In genomic region chr1:156019946-156020292, GRCh38 we compare ENCODE assay signal across 8 cellular contexts. TPM values are rescaled to one million over a fixed set of nuclear protein-coding genes. Genes with fewer than 3 reads are reported as not detected.
DNase-seq lines count a peak whose midpoint lies in the region; ATAC-seq and TF ChIP-seq lines count a peak whose summit lies in the region.

No MANE protein-coding gene starts in this region.

- peaks cover 15 to 19% of the 10 kb centered on the region in 2 donors for H3K36me3 Mint-ChIP-seq in activated T-cell treated with anti-CD3 and anti-CD28 coated beads, Interleukin-2, amount 50 U/mL, for 72 hours (ENCODE audit: insufficient read depth in 2 of 2)

- H3K4me1 ChIP-seq in ascending aorta (peaks cover 4 to 9% of the 10 kb centered on the region in 2 donors), tibial artery (peaks cover 0 to 20% (median 11%) of the 10 kb centered on the region in 4 donors)

- WGBS in lower leg skin, 2 donors: 33 to 51% methylated on average over 8 of the region's 8 CpGs

- H3K9me3 Mint-ChIP-seq in activated T-cell treated with anti-CD3 and anti-CD28 coated beads, Interleukin-2, amount 50 U/mL, for 72 hours: no peaks in the 10 kb centered on the region

- no peaks in the 10 kb centered on the region for H3K27me3 ChIP-seq in ascending aorta
- H3K27me3 ChIP-seq in tibial artery: no peaks in the 10 kb centered on the region

- no peak for TF ChIP-seq POLR2A in lower leg skin (IDR thresholded peaks at IDR 0.05)

- ATAC-seq in activated T-cell treated with anti-CD3 and anti-CD28 coated beads, Interleukin-2, amount 50 U/mL, for 72 hours (replicated peaks in 1 of 2): no peak

- no peak for DNase-seq in activated T-cell treated with anti-CD3 and anti-CD28 coated beads, Interleukin-2, amount 50 U/mL, for 72 hours
- no peak for DNase-seq in activated T-cell treated with anti-CD3 and anti-CD28 coated beads, Interleukin-2, amount 50 U/mL, for 48 hours
- DNase-seq in ascending aorta (ENCODE audit: low spot score in 2 of 2): no peak
- DNase-seq in lower leg skin (ENCODE audit: low spot score in 2 of 2): no peak
- no peak for DNase-seq in tibial artery
- no peak for DNase-seq in activated gamma-delta T cell treated with Interleukin-2 at 50 U/mL for 16 hours
- no peak for DNase-seq in NCI-H82 (lab: John Stamatoyannopoulos, UW)
- DNase-seq in midbrain (lab: John Stamatoyannopoulos, UW): no peak

- peaks cover under 1% of the 10 kb centered on the region for H3K27me3 Mint-ChIP-seq in activated T-cell treated with anti-CD3 and anti-CD28 coated beads, Interleukin-2, amount 50 U/mL, for 72 hours (ENCODE audit: low read depth)

- intact Hi-C loops in ascending aorta (cut with DNase I) (loop anchor here (2.0 kb wide), 1 partner anchor 35 kb away; the partner anchor contains the start of gene LAMTOR2), lower leg skin (cut with DNase I; ENCODE audit: low total_unique reads) (no loop called here), tibial artery (cut with DNase I; ENCODE audit: low total_unique reads) (no loop called here)

- peaks cover 22% of the 10 kb centered on the region for H3K4me1 Mint-ChIP-seq in activated T-cell treated with anti-CD3 and anti-CD28 coated beads, Interleukin-2, amount 50 U/mL, for 72 hours (ENCODE audit: low read depth)

- H3K4me3 Mint-ChIP-seq in activated T-cell treated with anti-CD3 and anti-CD28 coated beads, Interleukin-2, amount 50 U/mL, for 72 hours: peak overlapping the region; percentile 93 to 94

- TF ChIP-seq CTCF in ascending aorta (IDR thresholded peaks at IDR 0.05) (no peak), lower leg skin (IDR thresholded peaks at IDR 0.05) (no peak), tibial artery (IDR thresholded peaks at IDR 0.05) (no peak)

- peak overlapping the region; percentile 76 for H3K27ac Mint-ChIP-seq in activated T-cell treated with anti-CD3 and anti-CD28 coated beads, Interleukin-2, amount 50 U/mL, for 72 hours

- peaks cover 27 to 37% of the 10 kb centered on the region in 2 donors for H3K36me3 ChIP-seq in ascending aorta
- H3K36me3 ChIP-seq in tibial artery: peaks cover 14 to 41% (median 33%) of the 10 kb centered on the region in 3 donors

- H3K9me3 ChIP-seq in ascending aorta (no peaks in the 10 kb centered on the region), tibial artery (no peaks in the 10 kb centered on the region)

- H3K27ac ChIP-seq in ascending aorta: peak overlapping the region; percentile 90 to 91
- H3K27ac ChIP-seq in tibial artery: peak overlapping the region; percentile 88 to 89

- H3K4me3 ChIP-seq in ascending aorta: peak overlapping the region; percentile 90 to 93
- H3K4me3 ChIP-seq in lower leg skin (ENCODE audit: low read depth, poor library complexity, severe bottlenecking): peak overlapping the region; percentile 34
- peak overlapping the region; percentile 82 to 94 for H3K4me3 ChIP-seq in tibial artery

RNA-seq across cellular contexts. Expression of gene SSR2, which starts 0.8 kb away (rescaled TPM):
- 100 to 1,000 TPM; 193 to 234 TPM for total RNA-seq in activated T-cell treated with anti-CD3 and anti-CD28 coated beads, Interleukin-2, amount 50 U/mL, for 72 hours
- total RNA-seq in ascending aorta (103 TPM), lower leg skin (100 to 1,000 TPM; 113 to 215 (median 185) TPM)

RNA-seq across cellular contexts. Expression of gene UBQLN4, which starts 33.7 kb away (rescaled TPM):
- total RNA-seq in activated T-cell treated with anti-CD3 and anti-CD28 coated beads, Interleukin-2, amount 50 U/mL, for 72 hours: 10 to 100 TPM; 31.4 to 42.6 TPM
- total RNA-seq in ascending aorta: 28.7 TPM
- total RNA-seq in lower leg skin: 10 to 100 TPM; 19.8 to 31.0 (median 26.9) TPM

RNA-seq across cellular contexts. Expression of gene LAMTOR2, which starts 34.7 kb away (rescaled TPM):
- 10 to 100 TPM; 58.7 to 61.8 TPM for total RNA-seq in activated T-cell treated with anti-CD3 and anti-CD28 coated beads, Interleukin-2, amount 50 U/mL, for 72 hours
- total RNA-seq in ascending aorta: 43.9 TPM
- 10 to 100 TPM; 41.8 to 64.5 (median 47.4) TPM for total RNA-seq in lower leg skin

RNA-seq across cellular contexts. Expression of gene RAB25, which starts 41.0 kb away (rescaled TPM):
- under 1 TPM; 0.53 to 0.95 TPM for total RNA-seq in activated T-cell treated with anti-CD3 and anti-CD28 coated beads, Interleukin-2, amount 50 U/mL, for 72 hours
- not detected for total RNA-seq in ascending aorta
- total RNA-seq in lower leg skin: 100 to 1,000 TPM; 211 to 281 (median 251) TPM

RNA-seq across cellular contexts. Expression of gene ARHGEF2, which starts 41.6 kb away (rescaled TPM):
- 100 to 1,000 TPM; 152 to 163 TPM for total RNA-seq in activated T-cell treated with anti-CD3 and anti-CD28 coated beads, Interleukin-2, amount 50 U/mL, for 72 hours
- total RNA-seq in ascending aorta: 169 TPM
- total RNA-seq in lower leg skin: 10 to 100 TPM; 18.7 to 35.5 (median 28.3) TPM

Comparison
In these comparisons a context has a peak if more than half of its experiments do, and no peak if none do; other contexts are left out.
1. H3K4me3 ChIP-seq: peak in every context shown above with its lines; median percentile 92 in ascending aorta; 88 in tibial artery; 34 in lower leg skin.